In the genomic region with DNA sequence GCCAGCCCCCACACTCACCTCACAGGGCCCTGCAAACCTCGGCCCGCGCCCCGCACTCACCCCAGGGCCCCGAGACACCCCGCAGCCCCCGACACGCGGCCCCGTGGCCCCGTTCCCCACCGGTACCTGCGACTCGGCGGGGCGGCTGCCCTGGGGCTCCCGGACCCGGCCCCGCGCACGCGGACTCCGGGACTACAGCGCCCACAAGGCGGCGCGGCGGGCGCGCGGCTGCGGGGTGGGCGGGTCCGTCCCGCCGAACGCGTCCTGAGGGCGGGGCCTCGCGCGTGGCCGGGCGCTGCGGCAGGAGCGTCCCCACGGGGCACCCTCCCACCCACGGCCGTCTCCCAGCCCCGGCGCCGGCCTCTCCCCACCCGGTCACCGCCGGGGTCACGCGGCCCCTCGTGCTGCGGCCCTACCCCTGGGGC, we compare ENCODE assay signal across 8 cellular contexts. TPM values are rescaled to one million over a fixed set of nuclear protein-coding genes. Genes with fewer than 3 reads are reported as not detected.
DNase-seq lines count a peak whose midpoint lies in the region; ATAC-seq, FAIRE-seq and TF ChIP-seq lines count a peak whose summit lies in the region.

Gene SLC19A1 (minus strand): TSS at position 199 of the 425 bp plus-strand sequence. CDS start 4,481 bp downstream, outside the sequence.

- H3K9me3 Mint-ChIP-seq in CD8-positive, alpha-beta memory T cell, result no peaks in the 10 kb centered on the region

- in situ Hi-C loops in K562 (cut with MboI), result no loop called here

- POLR2A ChIA-PET in CD8-positive, alpha-beta memory T cell (lab: Charles Lee), result no interaction called here
- POLR2A ChIA-PET in K562 (lab: Yijun Ruan, JAX), result interaction anchor here (0.6 kb wide), 1 partner anchor 118 kb away, joined by 4 read pairs; no protein-coding TSS in a partner anchor

- H3K9ac ChIP-seq in K562 (ENCODE audit: insufficient read depth in 1 of 2, low read depth in 2 of 2, low read length in 2 of 2) (peak within 1 kb of the TSS; percentile 78 to 96), iPS-15b (ENCODE audit: low read depth, low read length) (peak within 1 kb of the TSS; percentile 54), skeletal muscle satellite cell (ENCODE audit: low read depth, low read length) (peak within 1 kb of the TSS; percentile 59)

- BruUV-seq in K562 (replicated peaks; lab: Mats Ljungman, UMichigan), result no TSS peak

- ATAC-seq in GM19455 (IDR thresholded peaks at IDR 0.05; ENCODE audit: unreplicated experiment), result peak; percentile 71
- peak; percentile 93 for ATAC-seq in K562
- ATAC-seq in HG02870 (IDR thresholded peaks at IDR 0.05; ENCODE audit: unreplicated experiment), result no peak

- H4K20me1 ChIP-seq in K562 (replicated peaks; ENCODE audit: control insufficient read depth, insufficient read depth, low read length), result no peaks in the 10 kb centered on the region; the same call in 1 of the 2 replicates

- no peak for TF ChIP-seq EP300 in K562 (IDR thresholded peaks at IDR 0.05; ENCODE audit: low read length)

- H3K4me2 ChIP-seq in K562 (ENCODE audit: insufficient read depth, low read length) (peak within 1 kb of the TSS; percentile 86), skeletal muscle satellite cell (ENCODE audit: low read length) (peak within 1 kb of the TSS; percentile 88)

- peak within 1 kb of the TSS; percentile 54 to 88 (median 81) for H3K4me3 Mint-ChIP-seq in CD8-positive, alpha-beta memory T cell

- intact Hi-C loops in K562 (cut with micrococcal nuclease), result loop anchor here (5.0 kb wide), 1 partner anchor 250 kb away; no protein-coding TSS in a partner anchor

- FAIRE-seq in K562 (lab: Jason Lieb, UNC), result peak; percentile 54

- 1% methylated on average over 28 of the region's 59 CpGs for WGBS in K562 (ENCODE audit: insufficient coverage, low coverage, missing lambda C conversion rate)

- peaks cover 10% of the 10 kb centered on the region for H3K4me1 ChIP-seq in CD8-positive, alpha-beta memory T cell (ENCODE audit: insufficient read depth, low read length)
- H3K4me1 ChIP-seq in K562 (replicated peaks in 1 of 2; ENCODE audit: control insufficient read depth in 2 of 2, insufficient read depth in 2 of 2, low read length in 2 of 2), result peaks cover 7 to 68% of the 10 kb centered on the region in 2 experiments; a peak in 4 of 5 replicates
- no peaks in the 10 kb centered on the region for H3K4me1 ChIP-seq in iPS-15b (ENCODE audit: control insufficient read depth, insufficient read depth, low read length)
- peaks cover 9% of the 10 kb centered on the region for H3K4me1 ChIP-seq in skeletal muscle satellite cell (ENCODE audit: control insufficient read depth, insufficient read depth, low read length)

- H3K9me1 ChIP-seq in K562 (ENCODE audit: control insufficient read depth, insufficient read depth, low read length), result no peaks in the 10 kb centered on the region

- DNase-seq in CD8-positive, alpha-beta memory T cell, result peak; percentile 65 to 78 (median 69)
- DNase-seq in KG1 (lab: John Stamatoyannopoulos, UW) (peak; percentile 19), T-helper 9 cell (peak; percentile 62), K562 (ENCODE audit: extremely low read depth in 1 of 4, low spot score in 3 of 4) (peak; percentile 89 to 98 (median 98))

- H2AFZ ChIP-seq in K562 (ENCODE audit: low read depth, low read length), result peak within 1 kb of the TSS; percentile 88

- peaks cover 6 to 17% (median 9%) of the 10 kb centered on the region in 3 donors for H3K4me1 Mint-ChIP-seq in CD8-positive, alpha-beta memory T cell

- no peaks in the 10 kb centered on the region for H3K27me3 Mint-ChIP-seq in CD8-positive, alpha-beta memory T cell

- no peaks in the 10 kb centered on the region for H3K27me3 ChIP-seq in CD8-positive, alpha-beta memory T cell (ENCODE audit: insufficient read depth, low read length, poor library complexity, severe bottlenecking)
- H3K27me3 ChIP-seq in K562 (ENCODE audit: control insufficient read depth in 2 of 2, insufficient read depth in 2 of 2, low read length in 2 of 2), result peaks cover 0 to 3% of the 10 kb centered on the region in 2 experiments; a peak in 4 of 5 replicates
- H3K27me3 ChIP-seq in iPS-15b (ENCODE audit: control insufficient read depth, insufficient read depth, low read length), result no peaks in the 10 kb centered on the region
- H3K27me3 ChIP-seq in skeletal muscle satellite cell (ENCODE audit: control insufficient read depth, insufficient read depth, low read length), result peaks cover 11% of the 10 kb centered on the region

- peak within 1 kb of the TSS; percentile 48 for H3K4me3 ChIP-seq in CD8-positive, alpha-beta memory T cell (ENCODE audit: low read length)
- H3K4me3 ChIP-seq in K562, result peak within 1 kb of the TSS; percentile 48
- H3K4me3 ChIP-seq in iPS-15b (ENCODE audit: low read depth, low read length), result peak within 1 kb of the TSS; percentile 66
- peak within 1 kb of the TSS; percentile 76 for H3K4me3 ChIP-seq in skeletal muscle satellite cell (ENCODE audit: low read length)

- CTCF ChIA-PET in CD8-positive, alpha-beta memory T cell (lab: Charles Lee), result no interaction called here
- CTCF ChIA-PET in K562 (lab: Yijun Ruan, JAX; ENCODE audit: low intra/inter-chr PET ratio), result no interaction called here

- TF ChIP-seq POLR2A in K562 (conservative IDR thresholded peaks at IDR 0.05), result no peak

- no peaks in the 10 kb centered on the region for H3K36me3 Mint-ChIP-seq in CD8-positive, alpha-beta memory T cell

- no peaks in the 10 kb centered on the region for H3K9me3 ChIP-seq in CD8-positive, alpha-beta memory T cell (ENCODE audit: low read length)
- H3K9me3 ChIP-seq in K562 (replicated peaks; ENCODE audit: control insufficient read depth, insufficient read depth, low read depth, low read length) (no peaks in the 10 kb centered on the region), iPS-15b (ENCODE audit: control insufficient read depth, insufficient read depth, low read length) (no peaks in the 10 kb centered on the region), skeletal muscle satellite cell (replicated peaks; ENCODE audit: low read length) (no peaks in the 10 kb centered on the region)

- H3K27ac Mint-ChIP-seq in CD8-positive, alpha-beta memory T cell, result peak within 1 kb of the TSS in 4 of 8 donors; percentile 67 to 90 (median 81)

- H3K79me2 ChIP-seq in K562 (ENCODE audit: control insufficient read depth, insufficient read depth, low read length), result peaks cover 41% of the 10 kb centered on the region

- H3K27ac ChIP-seq in CD8-positive, alpha-beta memory T cell (ENCODE audit: low read depth, low read length), result peak within 1 kb of the TSS; percentile 39
- H3K27ac ChIP-seq in K562 (ENCODE audit: extremely low read depth, low read depth, low read length), result peak within 1 kb of the TSS; percentile 54

- no peaks in the 10 kb centered on the region for H3K36me3 ChIP-seq in CD8-positive, alpha-beta memory T cell (ENCODE audit: insufficient read depth, low read length)
- H3K36me3 ChIP-seq in K562 (ENCODE audit: control insufficient read depth, insufficient read depth, low read length) (peaks cover 36% of the 10 kb centered on the region; the same call in 2 of the 3 replicates), iPS-15b (ENCODE audit: control insufficient read depth, insufficient read depth, low read length) (peaks cover 12% of the 10 kb centered on the region), skeletal muscle satellite cell (ENCODE audit: insufficient read depth, low read length) (no peaks in the 10 kb centered on the region)

- TF ChIP-seq CTCF in K562 (IDR thresholded peaks at IDR 0.05 in 2 of 3, conservative IDR thresholded peaks at IDR 0.05 in 1 of 3; ENCODE audit: insufficient read depth in 2 of 3, low read depth in 1 of 3, low read length in 3 of 3), result peak in 2 of 3 experiments; percentile 16 to 33; a peak in 2 of 6 replicates

- no peak for TF ChIP-seq RAD21 in K562 (CRISPR knock-in tag; conservative IDR thresholded peaks at IDR 0.05 in 1 of 2, IDR thresholded peaks at IDR 0.05 in 1 of 2)

TF ChIP-seq in K562, 482 proteins besides CTCF, POLR2A, EP300 and RAD21 (continues in another document):
- peak; percentile 62; the same call in 1 of the 2 replicates for TF ChIP-seq THAP12 (CRISPR knock-in tag; IDR thresholded peaks at IDR 0.05)

RNA-seq across cellular contexts. Expression of gene SLC19A1, which starts in this region (rescaled TPM):
- 10 to 100 TPM; 55.7 to 66.8 TPM for total RNA-seq in CD8-positive, alpha-beta memory T cell
- 7.0 TPM for polyA plus RNA-seq in CD8-positive, alpha-beta memory T cell
- total RNA-seq in K562 (2011; cell fraction: chromatin; rRNA removed; ENCODE audit: low replicate concordance), result 43.8 and 108 TPM in 2 replicates
- total RNA-seq in K562 (2011; cell fraction: nucleolus; rRNA removed), result 90.5 and 93.4 TPM in 2 replicates
- total RNA-seq in K562 (2011; cell fraction: nucleoplasm; rRNA removed), result 52.4 and 63.7 TPM in 2 replicates
- total RNA-seq in K562 (2014; rRNA removed), result 34.7 and 41.3 TPM in 2 replicates
- 8.0 and 8.7 TPM in 2 replicates for total RNA-seq in K562 (2014; rRNA removed; fragmentation: Illumina TruSeq; extraction: Trizol)
- total RNA-seq in K562 (2015; rRNA removed; fragmentation: Illumina TruSeq; extraction: Trizol), result 18.8 and 21.4 TPM in 2 replicates
- 88.7 and 91.3 TPM in 2 replicates for total RNA-seq in K562 (2021)
- polyA plus RNA-seq in K562 (2011; rRNA removed), result 11.5 and 24.6 TPM in 2 replicates
- polyA plus RNA-seq in K562 (2011; cell fraction: cytosol; rRNA removed), result 20.4 and 78.6 TPM in 2 replicates
- 49.9 and 126 TPM in 2 replicates for polyA plus RNA-seq in K562 (2011; cell fraction: nucleus; rRNA removed)
- 20.5 and 34.6 TPM in 2 replicates for polyA plus RNA-seq in K562 (2012)
- polyA plus RNA-seq in K562 (2014; fragmentation: Illumina TruSeq; extraction: Trizol), result 12.0 and 24.5 TPM in 2 replicates
- 1 to 10 TPM in 1 of 2 experiments, under 1 TPM in 1; 0.65 to 2.3 TPM for polyA plus RNA-seq in K562 (2014; fragmentation: Nextera tagmentation; extraction: Ambion mirVana)
- 36.6 and 50.8 TPM in 2 replicates for polyA plus RNA-seq in K562 (2014; rRNA removed)
- 11.9 and 16.0 TPM in 2 replicates for polyA minus RNA-seq in K562 (2011; rRNA and poly(A)+ RNA removed)
- polyA minus RNA-seq in K562 (2011; cell fraction: cytosol; rRNA and poly(A)+ RNA removed), result 41.4 and 45.6 TPM in 2 replicates
- 23.3 TPM in 2 replicates for polyA minus RNA-seq in K562 (2011; cell fraction: nucleus; rRNA and poly(A)+ RNA removed)
- total RNA-seq in skeletal muscle satellite cell (2012; rRNA removed), result 12.4 and 15.5 TPM in 2 replicates

Comparison
In these comparisons a context has a peak if more than half of its experiments do, and no peak if none do; other contexts are left out.
1. DNase-seq: peak in every context shown above with its lines; median percentile 98 in K562; 69 in CD8-positive, alpha-beta memory T cell; 62 in T-helper 9 cell; 19 in KG1.